Comparison of ENCODE assay signal across 20 cellular contexts in genomic region chr6:151029976-151030375, GRCh38.
"Had no signal": no experiment of that assay in that cellular context is flagged by ENCODE, and none has a peak within 500 bp of the region (broad histone marks: within the 10 kb centered on the region; RNA-seq: fewer than 3 reads in every experiment).

No MANE protein-coding gene starts in this region.

- H3K4me3 Mint-ChIP-seq: activated CD4-positive, alpha-beta memory T cell treated with anti-CD3 and anti-CD28 coated beads, Interleukin-2, amount 10 ng/mL, durations not matched to agents 7 days and 5 days; activated CD8-positive, alpha-beta memory T cell treated with anti-CD3 and anti-CD28 coated beads, Interleukin-2, amount 10 ng/mL, durations not matched to agents 7 days and 5 days; activated naive CD8-positive, alpha-beta T cell treated with anti-CD3 and anti-CD28 coated beads for 36 hours; activated T-helper 17 cell treated with anti-CD3 and anti-CD28 coated beads, Interleukin-2, amount 50 U/mL, for 72 hours; neural crest cell; stimulated activated naive CD8-positive, alpha-beta T cell treated with anti-CD3 and anti-CD28 coated beads, Interleukin-15, amount 100 ng/mL, for 72 hours; T-cell had no signal

- H3K4me1 Mint-ChIP-seq: stimulated activated naive CD8-positive, alpha-beta T cell treated with anti-CD3 and anti-CD28 coated beads, Interleukin-15, amount 100 ng/mL, for 72 hours; T-cell had no signal

- H3K27ac Mint-ChIP-seq: activated CD4-positive, alpha-beta memory T cell treated with anti-CD3 and anti-CD28 coated beads, Interleukin-2, amount 10 ng/mL, durations not matched to agents 7 days and 5 days; activated CD8-positive, alpha-beta memory T cell treated with anti-CD3 and anti-CD28 coated beads, Interleukin-2, amount 10 ng/mL, durations not matched to agents 7 days and 5 days; activated naive CD8-positive, alpha-beta T cell treated with anti-CD3 and anti-CD28 coated beads for 36 hours; activated T-helper 17 cell treated with anti-CD3 and anti-CD28 coated beads, Interleukin-2, amount 50 U/mL, for 72 hours; stimulated activated naive CD8-positive, alpha-beta T cell treated with anti-CD3 and anti-CD28 coated beads, Interleukin-15, amount 100 ng/mL, for 72 hours; T-cell had no signal

- H3K9me3 Mint-ChIP-seq: activated naive CD8-positive, alpha-beta T cell treated with anti-CD3 and anti-CD28 coated beads for 36 hours; activated T-helper 17 cell treated with anti-CD3 and anti-CD28 coated beads, Interleukin-2, amount 50 U/mL, for 72 hours; stimulated activated naive CD8-positive, alpha-beta T cell treated with anti-CD3 and anti-CD28 coated beads, Interleukin-15, amount 100 ng/mL, for 72 hours had no signal

- ATAC-seq: activated CD8-positive, alpha-beta memory T cell treated with anti-CD3 and anti-CD28 coated beads, Interleukin-2, amount 10 ng/mL, durations not matched to agents 7 days and 5 days; activated T-helper 17 cell treated with anti-CD3 and anti-CD28 coated beads, Interleukin-2, amount 50 U/mL, for 72 hours; body of pancreas; left lung; psoas muscle; right cardiac atrium; stimulated activated naive CD8-positive, alpha-beta T cell treated with anti-CD3 and anti-CD28 coated beads, Interleukin-15, amount 100 ng/mL, for 72 hours; T-cell had no signal

- H3K27me3 Mint-ChIP-seq: activated CD4-positive, alpha-beta memory T cell treated with anti-CD3 and anti-CD28 coated beads, Interleukin-2, amount 10 ng/mL, durations not matched to agents 7 days and 5 days; activated CD8-positive, alpha-beta memory T cell treated with anti-CD3 and anti-CD28 coated beads, Interleukin-2, amount 10 ng/mL, durations not matched to agents 7 days and 5 days; activated naive CD8-positive, alpha-beta T cell treated with anti-CD3 and anti-CD28 coated beads for 36 hours; activated T-helper 17 cell treated with anti-CD3 and anti-CD28 coated beads, Interleukin-2, amount 50 U/mL, for 72 hours; stimulated activated naive CD8-positive, alpha-beta T cell treated with anti-CD3 and anti-CD28 coated beads, Interleukin-15, amount 100 ng/mL, for 72 hours; T-cell had no signal

- DNase-seq: activated CD4-positive, alpha-beta memory T cell treated with anti-CD3 and anti-CD28 coated beads, Interleukin-2, amount 10 ng/mL, durations not matched to agents 7 days and 5 days; activated CD8-positive, alpha-beta memory T cell treated with anti-CD3 and anti-CD28 coated beads, Interleukin-2, amount 10 ng/mL, durations not matched to agents 7 days and 5 days; activated naive CD4-positive, alpha-beta T cell; activated naive CD8-positive, alpha-beta T cell treated with anti-CD3 and anti-CD28 coated beads for 36 hours; activated T-cell treated with anti-CD3 and anti-CD28 coated beads, Interleukin-2, amount 50 U/mL, for 1 hour; body of pancreas; foreskin melanocyte; hypothalamus; kidney; left lung; psoas muscle; right cardiac atrium; stimulated activated CD4-positive, alpha-beta T cell treated with anti-CD3 and anti-CD28 coated beads, Interleukin-4, amount 100 ng/mL, for 1 hour; stimulated activated naive CD8-positive, alpha-beta T cell treated with anti-CD3 and anti-CD28 coated beads, Interleukin-15, amount 100 ng/mL, for 72 hours; T-cell; T-helper 9 cell; transverse colon; WERI-Rb-1 had no signal
